ENCODE assay signal across 10 cellular contexts in genomic region chrX:136204571-136204970, GRCh38. TPM values are rescaled to one million over a fixed set of nuclear protein-coding genes. Genes with fewer than 3 reads are reported as not detected.
DNase-seq lines count a peak whose midpoint lies in the region; ATAC-seq, FAIRE-seq and TF ChIP-seq lines count a peak whose summit lies in the region.
"Had no signal": no experiment of that assay in that cellular context is flagged by ENCODE, and none has a peak within 500 bp of the region (broad histone marks: within the 10 kb centered on the region; RNA-seq: fewer than 3 reads in every experiment).

No MANE protein-coding gene starts in this region.

- H3K9me3 ChIP-seq in BLaER1 treated with 17β-estradiol and CSF1 and Interleukin-3, amounts not matched to agents 10 nM and 100 nM (replicated peaks in 1 of 11), result no peaks in the 10 kb centered on the region
- H3K9me3 ChIP-seq in PC-3 (ENCODE audit: low read length) (no peaks in the 10 kb centered on the region), endothelial cell of umbilical vein (replicated peaks; ENCODE audit: control insufficient read depth, insufficient read depth, low read length) (no peaks in the 10 kb centered on the region), muscle layer of colon (ENCODE audit: low read length) (no peaks in the 10 kb centered on the region)

- H3K4me2 ChIP-seq in BLaER1 treated with 17β-estradiol and CSF1 and Interleukin-3, amounts not matched to agents 10 nM and 100 nM, result peak overlapping the region in 10 of 11 experiments; percentile 8 to 53 (median 43); a peak in 20 of 22 replicates
- peak overlapping the region; percentile 62 for H3K4me2 ChIP-seq in PC-3 (ENCODE audit: low read length)
- H3K4me2 ChIP-seq in endothelial cell of umbilical vein (ENCODE audit: insufficient read depth, low read length), result no peak overlapping the region

- peaks cover 0 to 24% (median 0%) of the 10 kb centered on the region in 11 experiments; a peak in 5 of 22 replicates for H4K20me1 ChIP-seq in BLaER1 treated with 17β-estradiol and CSF1 and Interleukin-3, amounts not matched to agents 10 nM and 100 nM
- H4K20me1 ChIP-seq in PC-3 (ENCODE audit: low read length) (no peaks in the 10 kb centered on the region), endothelial cell of umbilical vein (replicated peaks; ENCODE audit: control insufficient read depth, extremely low read depth, insufficient read depth, low read length) (no peaks in the 10 kb centered on the region)

- TF ChIP-seq POLR2A in endothelial cell of umbilical vein (IDR thresholded peaks at IDR 0.05; ENCODE audit: low read depth, low read length), result no peak

- H3K9me1 ChIP-seq in endothelial cell of umbilical vein (replicated peaks; ENCODE audit: control insufficient read depth, extremely low read depth, insufficient read depth, low read length), result no peaks in the 10 kb centered on the region

- no TSS peak for BruUV-seq in PC-3 (replicated peaks; lab: Mats Ljungman, UMichigan)
- no TSS peak for BruUV-seq in endothelial cell of umbilical vein (replicated peaks; lab: Mats Ljungman, UMichigan)

- peak overlapping the region in 9 of 11 experiments; percentile 7 to 52 (median 18); a peak in 9 of 22 replicates for H3K27ac ChIP-seq in BLaER1 treated with 17β-estradiol and CSF1 and Interleukin-3, amounts not matched to agents 10 nM and 100 nM
- H3K27ac ChIP-seq in PC-3 (ENCODE audit: low read length) (peak overlapping the region; percentile 65), endothelial cell of umbilical vein (ENCODE audit: insufficient read depth, low read depth, low read length) (no peak overlapping the region), muscle layer of colon (ENCODE audit: low read depth, low read length) (peak overlapping the region; percentile 40)

- POLR2A ChIA-PET in PC-3 (lab: Charles Lee; ENCODE audit: unreplicated experiment) (no interaction called here), endothelial cell of umbilical vein (lab: Charles Lee) (no interaction called here)

- no peaks in the 10 kb centered on the region for H3F3A ChIP-seq in PC-3 (ENCODE audit: low read length, unreplicated experiment)

- H3K9me2 ChIP-seq in PC-3 (replicated peaks; ENCODE audit: low read length), result no peaks in the 10 kb centered on the region

- peak; percentile 77 for FAIRE-seq in endothelial cell of umbilical vein (lab: Jason Lieb, UNC)

- DNase-seq in PC-3 (peak; percentile 83), endothelial cell of umbilical vein (ENCODE audit: low read depth, low spot score) (peak; percentile 54), NCI-H2107 treated with DMSO at 0.1 percent for 48 hours (lab: John Stamatoyannopoulos, UW; ENCODE audit: unreplicated experiment) (no peak), NK-92 (lab: John Stamatoyannopoulos, UW; ENCODE audit: unreplicated experiment) (no peak), G401 (ENCODE audit: low spot score) (no peak)
- DNase-seq: activated T-cell treated with anti-CD3 and anti-CD28 coated beads, Interleukin-2, amount 50 U/mL, for 72 hours; NCI-H446 had no signal

- H3K4me3 ChIP-seq in BLaER1 treated with 17β-estradiol and CSF1 and Interleukin-3, amounts not matched to agents 10 nM and 100 nM, result no peak overlapping the region
- no peak overlapping the region for H3K4me3 ChIP-seq in PC-3 (ENCODE audit: low read length)
- H3K4me3 ChIP-seq in endothelial cell of umbilical vein (replicated peaks in 1 of 3; ENCODE audit: insufficient read depth in 1 of 3, low read depth in 1 of 3, low read length in 3 of 3), result no peak overlapping the region
- peak overlapping the region in 1 of 2 donors; percentile 41 for H3K4me3 ChIP-seq in muscle layer of colon (ENCODE audit: low read depth in 1 of 2, low read length in 2 of 2)

- dilution Hi-C loops in endothelial cell of umbilical vein (cut with MboI; ENCODE audit: extremely low pct_ligation_motif_present, low sequenced_read_pairs), result no loop called here

- ATAC-seq in PC-3, result peak; percentile 73
- no peak for ATAC-seq in GM21529 (IDR thresholded peaks at IDR 0.05; ENCODE audit: unreplicated experiment)

- intact Hi-C loops in PC-3 (cut with micrococcal nuclease), result no loop called here
- intact Hi-C loops in endothelial cell of umbilical vein (cut with micrococcal nuclease), result no loop called here

- no peak overlapping the region for H3K9ac ChIP-seq in BLaER1 treated with 17β-estradiol and CSF1 and Interleukin-3, amounts not matched to agents 10 nM and 100 nM
- H3K9ac ChIP-seq in PC-3 (ENCODE audit: low read length) (peak overlapping the region; percentile 41), endothelial cell of umbilical vein (replicated peaks; ENCODE audit: extremely low read depth, insufficient read depth, low read length) (peak overlapping the region; percentile 22), muscle layer of colon (ENCODE audit: low read length) (peak overlapping the region; percentile 68)

- peaks cover 14 to 63% (median 47%) of the 10 kb centered on the region in 10 experiments for H3K4me1 ChIP-seq in BLaER1 treated with 17β-estradiol and CSF1 and Interleukin-3, amounts not matched to agents 10 nM and 100 nM
- H3K4me1 ChIP-seq in PC-3 (ENCODE audit: insufficient read depth, low read length) (peaks cover 35% of the 10 kb centered on the region), endothelial cell of umbilical vein (ENCODE audit: control insufficient read depth, extremely low read depth, insufficient read depth, low read length) (peaks cover 13% of the 10 kb centered on the region), muscle layer of colon (ENCODE audit: insufficient read depth, low read length) (peaks cover 67% of the 10 kb centered on the region)

- CTCF ChIA-PET in PC-3 (lab: Charles Lee) (no interaction called here), endothelial cell of umbilical vein (lab: Charles Lee) (interaction anchor here (1.3 to 4.2 kb wide), 8 partner anchors 10 to 176 kb away, joined by 3 to 30 read pairs (median 6); no protein-coding TSS in a partner anchor)

- H3K27me3 ChIP-seq in BLaER1 treated with 17β-estradiol and CSF1 and Interleukin-3, amounts not matched to agents 10 nM and 100 nM, result peaks cover 89 to 99% (median 95%) of the 10 kb centered on the region in 11 experiments
- H3K27me3 ChIP-seq in PC-3 (ENCODE audit: low read length), result no peaks in the 10 kb centered on the region
- no peaks in the 10 kb centered on the region for H3K27me3 ChIP-seq in endothelial cell of umbilical vein (ENCODE audit: control insufficient read depth in 2 of 2, insufficient read depth in 2 of 2, low read length in 2 of 2)
- peaks cover 0 to under 1% of the 10 kb centered on the region in 2 donors for H3K27me3 ChIP-seq in muscle layer of colon (ENCODE audit: control insufficient read depth in 1 of 2, insufficient read depth in 2 of 2, low read length in 2 of 2)

- no peaks in the 10 kb centered on the region for H3K79me2 ChIP-seq in PC-3 (ENCODE audit: low read length)
- H3K79me2 ChIP-seq in endothelial cell of umbilical vein (ENCODE audit: control insufficient read depth, insufficient read depth, low read length), result no peaks in the 10 kb centered on the region

- peaks cover 0 to 25% (median 12%) of the 10 kb centered on the region in 11 experiments; a peak in 14 of 22 replicates for H3K36me3 ChIP-seq in BLaER1 treated with 17β-estradiol and CSF1 and Interleukin-3, amounts not matched to agents 10 nM and 100 nM
- no peaks in the 10 kb centered on the region for H3K36me3 ChIP-seq in PC-3 (ENCODE audit: low read depth, low read length)
- H3K36me3 ChIP-seq in endothelial cell of umbilical vein (ENCODE audit: control insufficient read depth in 2 of 2, extremely low read depth in 1 of 2, insufficient read depth in 2 of 2, low read length in 2 of 2), result no peaks in the 10 kb centered on the region
- peaks cover 22% of the 10 kb centered on the region for H3K36me3 ChIP-seq in muscle layer of colon (ENCODE audit: insufficient read depth, low read length)

- no peak overlapping the region for H2AFZ ChIP-seq in PC-3 (ENCODE audit: low read length)
- no peak overlapping the region for H2AFZ ChIP-seq in endothelial cell of umbilical vein (ENCODE audit: low read depth, low read length)

- in situ Hi-C loops in G401 (cut with HindIII; ENCODE audit: low sequenced_read_pairs), result no loop called here

- TF ChIP-seq CTCF in PC-3 (conservative IDR thresholded peaks at IDR 0.05; ENCODE audit: low read depth, low read length) (no peak), endothelial cell of umbilical vein (IDR thresholded peaks at IDR 0.05; ENCODE audit: extremely low read depth in 1 of 2, insufficient read depth in 1 of 2, low read depth in 1 of 2, low read length in 2 of 2) (no peak)

TF ChIP-seq in endothelial cell of umbilical vein, 7 proteins besides CTCF, POLR2A, EP300 and RAD21:
- no peak for TF ChIP-seq POLR2AphosphoS5 (IDR thresholded peaks at IDR 0.05; ENCODE audit: insufficient read depth, low read depth, low read length)
TF ChIP-seq in endothelial cell of umbilical vein: peak in this region for 0.

RNA-seq across cellular contexts. Expression of gene MAP7D3, which starts 46.6 kb away (rescaled TPM):
- 0.40 and 0.69 TPM in 2 replicates for total RNA-seq in PC-3 (2014; rRNA removed)
- 20.0 and 22.8 TPM in 2 replicates for total RNA-seq in endothelial cell of umbilical vein
- polyA plus RNA-seq in endothelial cell of umbilical vein, result 5.6 and 6.5 TPM in 2 replicates
- 11.1 TPM in 2 replicates for polyA plus RNA-seq in endothelial cell of umbilical vein (2011; cell fraction: cytosol; rRNA removed)
- polyA plus RNA-seq in endothelial cell of umbilical vein (2011; cell fraction: nucleus; rRNA removed), result 17.7 and 18.9 TPM in 2 replicates
- polyA plus RNA-seq in endothelial cell of umbilical vein (2012), result 24.5 and 27.5 TPM in 2 replicates
- polyA minus RNA-seq in endothelial cell of umbilical vein, result 12.9 and 15.3 TPM in 2 replicates
- polyA minus RNA-seq in endothelial cell of umbilical vein (2011; cell fraction: cytosol; rRNA and poly(A)+ RNA removed), result 9.1 TPM
- 13.7 and 21.1 TPM in 2 replicates for polyA minus RNA-seq in endothelial cell of umbilical vein (2011; cell fraction: nucleus; rRNA and poly(A)+ RNA removed)
- 9.0 and 12.9 TPM in 2 replicates for total RNA-seq in G401 (2014; rRNA removed; shearing (Covaris generic))

RNA-seq across cellular contexts. Expression of gene FHL1, which starts 57.2 kb away (rescaled TPM):
- total RNA-seq in PC-3 (2014; rRNA removed) (42.4 and 51.8 TPM in 2 replicates), endothelial cell of umbilical vein (59.4 and 73.2 TPM in 2 replicates)
- 48.1 and 50.6 TPM in 2 replicates for polyA plus RNA-seq in endothelial cell of umbilical vein
- polyA plus RNA-seq in endothelial cell of umbilical vein (2011; cell fraction: cytosol; rRNA removed), result 58.2 and 63.5 TPM in 2 replicates
- polyA plus RNA-seq in endothelial cell of umbilical vein (2011; cell fraction: nucleus; rRNA removed), result 89.8 and 89.9 TPM in 2 replicates
- polyA plus RNA-seq in endothelial cell of umbilical vein (2012), result 57.6 and 72.4 TPM in 2 replicates
- polyA minus RNA-seq in endothelial cell of umbilical vein, result 71.9 and 75.7 TPM in 2 replicates
- polyA minus RNA-seq in endothelial cell of umbilical vein (2011; cell fraction: cytosol; rRNA and poly(A)+ RNA removed), result 46.4 TPM
- 27.7 and 37.5 TPM in 2 replicates for polyA minus RNA-seq in endothelial cell of umbilical vein (2011; cell fraction: nucleus; rRNA and poly(A)+ RNA removed)
- 4.5 and 5.1 TPM in 2 replicates for total RNA-seq in G401 (2014; rRNA removed; shearing (Covaris generic))

Comparison
In these comparisons a context has a peak if more than half of its experiments do, and no peak if none do; other contexts are left out.
1. H3K9ac ChIP-seq: peak in PC-3 (single experiment), endothelial cell of umbilical vein (single experiment) and muscle layer of colon (single experiment); none in BLaER1 treated with 17β-estradiol and CSF1 and Interleukin-3, amounts not matched to agents 10 nM and 100 nM (0 of 11).
2. DNase-seq: peak in PC-3 (single experiment) and endothelial cell of umbilical vein (single experiment); none in NCI-H2107 treated with DMSO at 0.1 percent for 48 hours (single experiment), NK-92 (single experiment) and G401 (single experiment).